Comparison of ENCODE assay signal across 25 cellular contexts in genomic region chr19:32067686-32068085, GRCh38.
"Had no signal": no experiment of that assay in that cellular context is flagged by ENCODE, and none has a peak within 500 bp of the region (broad histone marks: within the 10 kb centered on the region; RNA-seq: fewer than 3 reads in every experiment).

No MANE protein-coding gene starts in this region.

- DNase-seq: activated CD4-positive, alpha-beta T cell treated with anti-CD3 and anti-CD28 coated beads, Interleukin-2, amount 50 U/mL, for 1 hour; activated CD8-positive, alpha-beta memory T cell treated with anti-CD3 and anti-CD28 coated beads, Interleukin-2, amount 50 U/mL, for 4 hours; activated naive CD4-positive, alpha-beta T cell treated with anti-CD3 and anti-CD28 coated beads for 36 hours; activated naive CD8-positive, alpha-beta T cell treated with anti-CD3 and anti-CD28 coated beads, Interleukin-2, amount 50 U/mL, for 24 hours; activated T-cell treated with anti-CD3 and anti-CD28 coated beads, Interleukin-2, amount 50 U/mL, for 4 hours; anterior cingulate cortex; brain microvascular endothelial cell; central memory CD4-positive, alpha-beta T cell; erythroblast; foreskin melanocyte; head of caudate nucleus; left colon; lower lobe of right lung; occipital lobe; retina; stimulated activated CD4-positive, alpha-beta T cell treated with anti-CD3 and anti-CD28 coated beads, Interleukin-1b, Interleukin-23, amount 100 ng/mL, for 48 hours; stimulated activated CD8-positive, alpha-beta memory T cell treated with anti-CD3 and anti-CD28 coated beads, Interleukin-4, amount 100 ng/mL, for 48 hours; stimulated activated naive CD4-positive, alpha-beta T cell; T-helper 1 cell; T-helper 9 cell had no signal

- H3K4me3 ChIP-seq: lower lobe of right lung had no signal

- H3K4me1 ChIP-seq: lower lobe of right lung had no signal

- FAIRE-seq: colon, endometrium, islet of Langerhans had no signal

- ATAC-seq: activated CD4-positive, CD25-positive, alpha-beta regulatory T cell treated with anti-CD3 and anti-CD28 coated beads, Interleukin-2, amount 50 U/mL, for 24 hours; activated naive CD8-positive, alpha-beta T cell treated with anti-CD3 and anti-CD28 coated beads, Interleukin-2, amount 50 U/mL, for 24 hours; activated T-cell treated with anti-CD3 and anti-CD28 coated beads, Interleukin-2, amount 50 U/mL, for 4 hours; left colon; lower lobe of right lung; natural killer cell treated with Interleukin-12 subunit alpha and Interleukin-12 subunit beta and Interleukin-15 and Interleukin-18, amount 100 ng/mL, for 72 hours had no signal

- H3K9me3 ChIP-seq: lower lobe of right lung had no signal

- H3K36me3 ChIP-seq: brain microvascular endothelial cell, lower lobe of right lung had no signal

- H3K27me3 ChIP-seq: brain microvascular endothelial cell had no signal

- H3K27ac ChIP-seq: brain microvascular endothelial cell, lower lobe of right lung had no signal
